In genomic region chr17:56482229-56482628, GRCh38 we compare ENCODE assay signal across 21 cellular contexts.
DNase-seq lines count a peak whose midpoint lies in the region; ATAC-seq and TF ChIP-seq lines count a peak whose summit lies in the region.
"Had no signal": no experiment of that assay in that cellular context is flagged by ENCODE, and none has a peak within 500 bp of the region (broad histone marks: within the 10 kb centered on the region; RNA-seq: fewer than 3 reads in every experiment).

No MANE protein-coding gene starts in this region.

- TF ChIP-seq EP300 in stomach (IDR thresholded peaks at IDR 0.05): no peak

- no peak overlapping the region for H2BK120ac ChIP-seq in trophoblast cell (ENCODE audit: insufficient read depth, low read length, poor library complexity)

- H3K36me3 Mint-ChIP-seq in glutamatergic neuron (ENCODE audit: unreplicated experiment): no peaks in the 10 kb centered on the region
- H3K36me3 Mint-ChIP-seq in activated T-cell treated with anti-CD3 and anti-CD28 coated beads, Interleukin-2, amount 50 U/mL, for 24 hours (ENCODE audit: low read depth): no peaks in the 10 kb centered on the region
- H3K36me3 Mint-ChIP-seq: CD8-positive, alpha-beta T cell had no signal

- H3K27me3 ChIP-seq in left lung (no peaks in the 10 kb centered on the region), trophoblast cell (ENCODE audit: insufficient read depth, low read length) (no peaks in the 10 kb centered on the region), stomach (no peaks in the 10 kb centered on the region)
- H3K27me3 ChIP-seq: BLaER1 treated with 17β-estradiol and CSF1 and Interleukin-3, amounts not matched to agents 10 nM and 100 nM had no signal

- no peak overlapping the region for H3K9ac ChIP-seq in trophoblast cell (ENCODE audit: low read length)
- H3K9ac ChIP-seq: BLaER1 treated with 17β-estradiol and CSF1 and Interleukin-3, amounts not matched to agents 10 nM and 100 nM had no signal

- no peaks in the 10 kb centered on the region for H3K9me3 Mint-ChIP-seq in glutamatergic neuron (ENCODE audit: unreplicated experiment)
- H3K9me3 Mint-ChIP-seq in activated T-cell treated with anti-CD3 and anti-CD28 coated beads, Interleukin-2, amount 50 U/mL, for 24 hours: no peaks in the 10 kb centered on the region
- H3K9me3 Mint-ChIP-seq: CD4-positive, alpha-beta T cell; CD8-positive, alpha-beta T cell had no signal

- H3K27ac ChIP-seq in left lung: no peak overlapping the region
- H3K27ac ChIP-seq in trophoblast cell (ENCODE audit: low read depth, low read length): no peak overlapping the region
- no peak overlapping the region for H3K27ac ChIP-seq in stomach
- H3K27ac ChIP-seq: 22Rv1; A549; BLaER1 treated with 17β-estradiol and CSF1 and Interleukin-3, amounts not matched to agents 10 nM and 100 nM; C4-2B had no signal

- H3K4me2 ChIP-seq in trophoblast cell (ENCODE audit: low read length): no peak overlapping the region
- H3K4me2 ChIP-seq: A549; BLaER1 treated with 17β-estradiol and CSF1 and Interleukin-3, amounts not matched to agents 10 nM and 100 nM had no signal

- H3K18ac ChIP-seq in trophoblast cell (ENCODE audit: low read length): no peak overlapping the region

- H3K4me3 ChIP-seq in left lung: no peak overlapping the region
- no peak overlapping the region for H3K4me3 ChIP-seq in trophoblast cell (ENCODE audit: low read depth, low read length)
- no peak overlapping the region for H3K4me3 ChIP-seq in stomach
- H3K4me3 ChIP-seq: A549; BLaER1 treated with 17β-estradiol and CSF1 and Interleukin-3, amounts not matched to agents 10 nM and 100 nM had no signal

- H4K91ac ChIP-seq in trophoblast cell (ENCODE audit: low read depth, low read length): no peak overlapping the region

- TF ChIP-seq CTCF in glutamatergic neuron (IDR thresholded peaks at IDR 0.05; ENCODE audit: partially characterized antibody, unreplicated experiment): no peak
- TF ChIP-seq CTCF in left lung (IDR thresholded peaks at IDR 0.05): no peak
- TF ChIP-seq CTCF in stomach (IDR thresholded peaks at IDR 0.05): no peak

- WGBS in trophoblast cell (ENCODE audit: extremely low coverage, insufficient coverage, insufficient read length): no CpG with 5 or more reads among the region's 6 CpGs
- WGBS in stomach, 5 donors: 72 to 88% (median 81%) methylated on average over 6 of the region's 6 CpGs

- no peak overlapping the region for H4K8ac ChIP-seq in trophoblast cell (ENCODE audit: low read depth, low read length)

- H3K36me3 ChIP-seq in left lung (no peaks in the 10 kb centered on the region), trophoblast cell (ENCODE audit: control insufficient read depth in 1 of 2, insufficient read depth in 2 of 2, low read length in 2 of 2) (no peaks in the 10 kb centered on the region), stomach (no peaks in the 10 kb centered on the region)
- H3K36me3 ChIP-seq: BLaER1 treated with 17β-estradiol and CSF1 and Interleukin-3, amounts not matched to agents 10 nM and 100 nM had no signal

- no peaks in the 10 kb centered on the region for H3K4me1 ChIP-seq in left lung
- no peaks in the 10 kb centered on the region for H3K4me1 ChIP-seq in trophoblast cell (ENCODE audit: control insufficient read depth in 1 of 2, insufficient read depth in 2 of 2, low read length in 2 of 2)
- no peaks in the 10 kb centered on the region for H3K4me1 ChIP-seq in stomach
- H3K4me1 ChIP-seq: A549; BLaER1 treated with 17β-estradiol and CSF1 and Interleukin-3, amounts not matched to agents 10 nM and 100 nM had no signal

- H2AFZ ChIP-seq in trophoblast cell (ENCODE audit: insufficient read depth, low read length, poor library complexity): no peak overlapping the region

- H3K4me1 Mint-ChIP-seq in glutamatergic neuron (ENCODE audit: low read depth, unreplicated experiment): peaks cover 10% of the 10 kb centered on the region
- no peaks in the 10 kb centered on the region for H3K4me1 Mint-ChIP-seq in activated T-cell treated with anti-CD3 and anti-CD28 coated beads, Interleukin-2, amount 50 U/mL, for 24 hours (ENCODE audit: low read depth)
- H3K4me1 Mint-ChIP-seq: B cell had no signal

- H3K27ac Mint-ChIP-seq in glutamatergic neuron (ENCODE audit: unreplicated experiment): peak overlapping the region; percentile 67
- no peak overlapping the region for H3K27ac Mint-ChIP-seq in activated T-cell treated with anti-CD3 and anti-CD28 coated beads, Interleukin-2, amount 50 U/mL, for 24 hours
- H3K27ac Mint-ChIP-seq: B cell; CD4-positive, alpha-beta T cell; CD8-positive, alpha-beta T cell had no signal

- TF ChIP-seq POLR2A in stomach (IDR thresholded peaks at IDR 0.05): no peak

- H4K12ac ChIP-seq in trophoblast cell (ENCODE audit: low read depth, low read length): no peak overlapping the region

- no peak overlapping the region for H3K14ac ChIP-seq in trophoblast cell (ENCODE audit: low read length)

- H3K23ac ChIP-seq in trophoblast cell (ENCODE audit: low read length): peak overlapping the region; percentile 7

- H3K9me3 ChIP-seq in left lung (no peaks in the 10 kb centered on the region), trophoblast cell (ENCODE audit: insufficient read depth, low read depth, low read length) (no peaks in the 10 kb centered on the region), stomach (no peaks in the 10 kb centered on the region)
- H3K9me3 ChIP-seq: A549 had no signal

- H2BK12ac ChIP-seq in trophoblast cell (ENCODE audit: low read length): no peak overlapping the region

- DNase-seq in COLO829 (ENCODE audit: low spot score) (peak; percentile 21), glutamatergic neuron (no peak), left lung (no peak), trophoblast cell (no peak), stomach (no peak), DMS79 treated with DMSO at 0.1 percent for 48 hours (lab: John Stamatoyannopoulos, UW) (no peak)
- no peak for DNase-seq in activated T-cell treated with anti-CD3 and anti-CD28 coated beads, Interleukin-2, amount 50 U/mL, for 24 hours
- DNase-seq: AML-193; CD4-positive, alpha-beta T cell; CD8-positive, alpha-beta T cell; COR-L47; DMS 273 treated with DMSO at 0.1 percent for 48 hours; DMS153; DMS79; GF-D8 had no signal

- no peak overlapping the region for H3K4me3 Mint-ChIP-seq in glutamatergic neuron (ENCODE audit: unreplicated experiment)
- no peak overlapping the region for H3K4me3 Mint-ChIP-seq in activated T-cell treated with anti-CD3 and anti-CD28 coated beads, Interleukin-2, amount 50 U/mL, for 24 hours
- H3K4me3 Mint-ChIP-seq: B cell; CD4-positive, alpha-beta T cell; CD8-positive, alpha-beta T cell had no signal

- no peaks in the 10 kb centered on the region for H3K79me2 ChIP-seq in trophoblast cell (ENCODE audit: control insufficient read depth, insufficient read depth, low read length, poor library complexity)

- no peak overlapping the region for H2BK5ac ChIP-seq in trophoblast cell (ENCODE audit: low read depth, low read length, poor library complexity)

- ATAC-seq in left lung (peak; percentile 23), GM19397 (IDR thresholded peaks at IDR 0.05; ENCODE audit: unreplicated experiment) (no peak)
- ATAC-seq: A549; CD8-positive, alpha-beta T cell had no signal

- H3K4ac ChIP-seq in trophoblast cell (ENCODE audit: low read depth, low read length): no peak overlapping the region

- no peaks in the 10 kb centered on the region for H3K79me1 ChIP-seq in trophoblast cell (ENCODE audit: low read length)

- no peak overlapping the region for H2AK5ac ChIP-seq in trophoblast cell (ENCODE audit: low read length)

- H3K27me3 Mint-ChIP-seq in glutamatergic neuron (ENCODE audit: unreplicated experiment): no peaks in the 10 kb centered on the region
- peaks cover 2% of the 10 kb centered on the region for H3K27me3 Mint-ChIP-seq in activated T-cell treated with anti-CD3 and anti-CD28 coated beads, Interleukin-2, amount 50 U/mL, for 24 hours

- intact Hi-C loops in left lung (cut with DNase I): no loop called here
- intact Hi-C loops in stomach (cut with DNase I; ENCODE audit: low total_unique reads): no loop called here
